Comparison of ENCODE assay signal across 1 cellular context in the genomic region with DNA sequence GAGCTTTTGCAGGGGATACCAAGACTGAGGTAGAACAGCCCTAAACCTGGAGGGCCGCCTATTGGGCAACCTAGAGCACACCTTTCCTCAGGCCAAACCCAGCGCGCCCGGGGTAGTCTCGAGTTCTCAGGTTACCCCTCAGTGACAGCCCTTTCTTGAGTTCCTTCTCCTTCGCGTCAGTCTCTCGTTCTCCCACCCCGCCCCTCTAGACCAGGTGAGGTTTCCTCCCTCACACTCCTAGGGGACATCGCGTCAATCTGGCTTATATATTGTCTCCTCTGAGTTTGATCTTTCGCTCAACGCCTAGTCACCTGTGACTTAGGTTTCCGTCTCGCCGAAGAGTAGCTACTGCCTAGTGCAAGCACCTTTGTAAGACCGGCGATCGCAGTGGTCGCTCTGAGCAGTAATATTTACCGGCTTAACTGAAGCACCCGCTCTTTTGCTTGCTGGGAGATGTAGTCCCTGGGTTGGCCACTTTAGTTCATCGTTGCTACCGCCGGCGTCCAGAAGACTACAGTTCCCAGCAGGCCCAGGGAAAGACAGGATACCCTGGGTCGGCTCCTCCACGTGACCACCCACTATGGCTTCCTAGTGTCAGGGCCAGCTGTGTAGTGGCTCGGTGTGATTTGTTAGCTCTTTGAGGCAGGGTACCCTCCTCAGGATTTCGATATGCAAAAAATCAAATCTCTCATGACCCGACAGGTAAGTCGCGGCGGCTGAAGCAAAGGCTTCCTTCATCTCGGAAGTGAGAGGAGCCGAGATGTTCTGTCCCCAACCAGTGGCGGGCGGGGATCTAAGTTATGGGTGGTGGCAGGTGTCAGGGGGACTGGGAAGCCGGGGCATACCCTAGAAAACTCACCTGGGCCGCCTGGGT.
TF ChIP-seq lines count a peak whose summit lies in the region.

A gene with protein sequence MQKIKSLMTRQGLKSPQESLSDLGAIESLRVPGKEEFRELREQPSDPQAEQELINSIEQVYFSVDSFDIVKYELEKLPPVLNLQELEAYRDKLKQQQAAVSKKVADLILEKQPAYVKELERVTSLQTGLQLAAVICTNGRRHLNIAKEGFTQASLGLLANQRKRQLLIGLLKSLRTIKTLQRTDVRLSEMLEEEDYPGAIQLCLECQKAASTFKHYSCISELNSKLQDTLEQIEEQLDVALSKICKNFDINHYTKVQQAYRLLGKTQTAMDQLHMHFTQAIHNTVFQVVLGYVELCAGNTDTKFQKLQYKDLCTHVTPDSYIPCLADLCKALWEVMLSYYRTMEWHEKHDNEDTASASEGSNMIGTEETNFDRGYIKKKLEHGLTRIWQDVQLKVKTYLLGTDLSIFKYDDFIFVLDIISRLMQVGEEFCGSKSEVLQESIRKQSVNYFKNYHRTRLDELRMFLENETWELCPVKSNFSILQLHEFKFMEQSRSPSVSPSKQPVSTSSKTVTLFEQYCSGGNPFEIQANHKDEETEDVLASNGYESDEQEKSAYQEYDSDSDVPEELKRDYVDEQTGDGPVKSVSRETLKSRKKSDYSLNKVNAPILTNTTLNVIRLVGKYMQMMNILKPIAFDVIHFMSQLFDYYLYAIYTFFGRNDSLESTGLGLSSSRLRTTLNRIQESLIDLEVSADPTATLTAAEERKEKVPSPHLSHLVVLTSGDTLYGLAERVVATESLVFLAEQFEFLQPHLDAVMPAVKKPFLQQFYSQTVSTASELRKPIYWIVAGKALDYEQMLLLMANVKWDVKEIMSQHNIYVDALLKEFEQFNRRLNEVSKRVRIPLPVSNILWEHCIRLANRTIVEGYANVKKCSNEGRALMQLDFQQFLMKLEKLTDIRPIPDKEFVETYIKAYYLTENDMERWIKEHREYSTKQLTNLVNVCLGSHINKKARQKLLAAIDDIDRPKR (plus strand): TSS at position 568 of the 874 bp plus-strand sequence. CDS start 102 bp downstream, at position 670.

TF ChIP-seq in neural cell, 6 proteins besides CTCF, POLR2A, EP300 and RAD21 (continued from another document):
- TF ChIP-seq, protein P1, sequence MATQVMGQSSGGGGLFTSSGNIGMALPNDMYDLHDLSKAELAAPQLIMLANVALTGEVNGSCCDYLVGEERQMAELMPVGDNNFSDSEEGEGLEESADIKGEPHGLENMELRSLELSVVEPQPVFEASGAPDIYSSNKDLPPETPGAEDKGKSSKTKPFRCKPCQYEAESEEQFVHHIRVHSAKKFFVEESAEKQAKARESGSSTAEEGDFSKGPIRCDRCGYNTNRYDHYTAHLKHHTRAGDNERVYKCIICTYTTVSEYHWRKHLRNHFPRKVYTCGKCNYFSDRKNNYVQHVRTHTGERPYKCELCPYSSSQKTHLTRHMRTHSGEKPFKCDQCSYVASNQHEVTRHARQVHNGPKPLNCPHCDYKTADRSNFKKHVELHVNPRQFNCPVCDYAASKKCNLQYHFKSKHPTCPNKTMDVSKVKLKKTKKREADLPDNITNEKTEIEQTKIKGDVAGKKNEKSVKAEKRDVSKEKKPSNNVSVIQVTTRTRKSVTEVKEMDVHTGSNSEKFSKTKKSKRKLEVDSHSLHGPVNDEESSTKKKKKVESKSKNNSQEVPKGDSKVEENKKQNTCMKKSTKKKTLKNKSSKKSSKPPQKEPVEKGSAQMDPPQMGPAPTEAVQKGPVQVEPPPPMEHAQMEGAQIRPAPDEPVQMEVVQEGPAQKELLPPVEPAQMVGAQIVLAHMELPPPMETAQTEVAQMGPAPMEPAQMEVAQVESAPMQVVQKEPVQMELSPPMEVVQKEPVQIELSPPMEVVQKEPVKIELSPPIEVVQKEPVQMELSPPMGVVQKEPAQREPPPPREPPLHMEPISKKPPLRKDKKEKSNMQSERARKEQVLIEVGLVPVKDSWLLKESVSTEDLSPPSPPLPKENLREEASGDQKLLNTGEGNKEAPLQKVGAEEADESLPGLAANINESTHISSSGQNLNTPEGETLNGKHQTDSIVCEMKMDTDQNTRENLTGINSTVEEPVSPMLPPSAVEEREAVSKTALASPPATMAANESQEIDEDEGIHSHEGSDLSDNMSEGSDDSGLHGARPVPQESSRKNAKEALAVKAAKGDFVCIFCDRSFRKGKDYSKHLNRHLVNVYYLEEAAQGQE (IDR thresholded peaks at IDR 0.05; ENCODE audit: borderline replicate concordance): peak; percentile 36
- no peak for TF ChIP-seq SMC3 (conservative IDR thresholded peaks at IDR 0.05; ENCODE audit: poor library complexity)
